ENCODE assay signal across 16 cellular contexts in the genomic region with DNA sequence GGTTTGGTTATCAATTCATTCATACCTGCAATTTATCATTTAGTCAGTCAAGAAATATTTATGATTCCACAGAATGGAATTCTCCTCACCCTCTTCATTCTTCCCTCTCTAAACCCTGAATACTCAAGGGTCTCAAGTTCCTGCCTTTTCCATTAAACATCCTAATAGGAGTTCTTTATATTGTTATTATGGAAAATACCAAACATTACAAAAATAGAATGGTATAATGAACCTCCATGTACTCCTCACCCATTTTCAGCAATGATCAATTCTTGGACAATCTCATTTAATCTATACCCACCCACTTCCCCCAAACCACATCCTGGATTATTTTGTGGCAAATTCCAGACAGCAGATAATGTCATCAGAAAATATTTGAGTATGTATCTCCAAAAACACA.
DNase-seq lines count a peak whose midpoint lies in the region; ATAC-seq and TF ChIP-seq lines count a peak whose summit lies in the region.
"Had no signal": no experiment of that assay in that cellular context is flagged by ENCODE, and none has a peak within 500 bp of the region (broad histone marks: within the 10 kb centered on the region; RNA-seq: fewer than 3 reads in every experiment).

No MANE protein-coding gene starts in this region.

- TF ChIP-seq CTCF in endodermal cell (conservative IDR thresholded peaks at IDR 0.05): no peak

- H3K9ac ChIP-seq in endodermal cell (ENCODE audit: extremely low read depth, low read length, poor library complexity, severe bottlenecking): no peak overlapping the region
- H3K9ac ChIP-seq: BLaER1 had no signal

- H3K9me3 ChIP-seq in SJCRH30 (replicated peaks) (peaks cover 6% of the 10 kb centered on the region), endodermal cell (ENCODE audit: control insufficient read depth, low read length) (peaks cover 9% of the 10 kb centered on the region)

- H3K27me3 ChIP-seq in SJCRH30 (no peaks in the 10 kb centered on the region), endodermal cell (ENCODE audit: control insufficient read depth, insufficient read depth, low read length, poor library complexity, severe bottlenecking) (no peaks in the 10 kb centered on the region)
- H3K27me3 ChIP-seq: BLaER1, MG63 had no signal

- H3K9me3 Mint-ChIP-seq in stimulated activated naive B cell treated with anti-CD40 and anti-IgM and Interleukin-4, amounts not matched to agents 10 μg/mL and 1 μg/mL and 100 μg/mL, for 72 hours: peaks cover 3 to 6% of the 10 kb centered on the region in 2 donors
- H3K9me3 Mint-ChIP-seq in endodermal cell: peaks cover 4% of the 10 kb centered on the region

- H3K4me1 ChIP-seq in SJCRH30 (peaks cover 17% of the 10 kb centered on the region), endodermal cell (ENCODE audit: control insufficient read depth, insufficient read depth, low read length) (no peaks in the 10 kb centered on the region)
- H3K4me1 ChIP-seq: BLaER1 had no signal

- no peak for ATAC-seq in stimulated activated naive B cell treated with anti-CD40 and anti-IgM and Interleukin-4, amounts not matched to agents 10 μg/mL and 1 μg/mL and 100 μg/mL, for 72 hours (replicated peaks)

- DNase-seq in HS-5 (ENCODE audit: low read depth) (peak; percentile 69), SJCRH30 (peak in 1 of 2 experiments; percentile 39), iris pigment epithelial cell (ENCODE audit: low read depth) (peak; percentile 50), amygdala (lab: John Stamatoyannopoulos, UW) (no peak), iPS-NIHi11 (ENCODE audit: low spot score) (no peak), endodermal cell (no peak)
- no peak for DNase-seq in stimulated activated naive B cell treated with anti-CD40 and anti-IgM and Interleukin-4, amounts not matched to agents 10 μg/mL and 1 μg/mL and 100 μg/mL, for 72 hours
- DNase-seq: CD8-positive, alpha-beta memory T cell; DND-41; H7; KBM-7; MG63; NCI-H1105; NCI-H1694 treated with DMSO at 0.1 percent for 48 hours; Right ventricle myocardium superior had no signal

- peaks cover 7 to 9% of the 10 kb centered on the region in 2 donors for H3K27me3 Mint-ChIP-seq in stimulated activated naive B cell treated with anti-CD40 and anti-IgM and Interleukin-4, amounts not matched to agents 10 μg/mL and 1 μg/mL and 100 μg/mL, for 72 hours
- no peaks in the 10 kb centered on the region for H3K27me3 Mint-ChIP-seq in endodermal cell (ENCODE audit: insufficient read depth)

- no peaks in the 10 kb centered on the region for H3K36me3 Mint-ChIP-seq in stimulated activated naive B cell treated with anti-CD40 and anti-IgM and Interleukin-4, amounts not matched to agents 10 μg/mL and 1 μg/mL and 100 μg/mL, for 72 hours
- peaks cover 17% of the 10 kb centered on the region for H3K36me3 Mint-ChIP-seq in endodermal cell (ENCODE audit: low read depth)
- H3K36me3 Mint-ChIP-seq: CD8-positive, alpha-beta memory T cell had no signal

- H3K4me3 Mint-ChIP-seq in stimulated activated naive B cell treated with anti-CD40 and anti-IgM and Interleukin-4, amounts not matched to agents 10 μg/mL and 1 μg/mL and 100 μg/mL, for 72 hours: no peak overlapping the region
- no peak overlapping the region for H3K4me3 Mint-ChIP-seq in endodermal cell
- H3K4me3 Mint-ChIP-seq: CD8-positive, alpha-beta memory T cell had no signal

- peak overlapping the region; percentile 62 for H3K27ac ChIP-seq in SJCRH30
- no peak overlapping the region for H3K27ac ChIP-seq in endodermal cell (ENCODE audit: low read depth, low read length)
- H3K27ac ChIP-seq: BLaER1 had no signal

- H3K4me3 ChIP-seq in SJCRH30: no peak overlapping the region
- no peak overlapping the region for H3K4me3 ChIP-seq in endodermal cell (ENCODE audit: low read length)
- H3K4me3 ChIP-seq: BLaER1, MG63 had no signal

- H3K36me3 ChIP-seq in SJCRH30 (no peaks in the 10 kb centered on the region; the same call in 1 of the 2 replicates), endodermal cell (ENCODE audit: control insufficient read depth, insufficient read depth, low read length) (no peaks in the 10 kb centered on the region)
- H3K36me3 ChIP-seq: BLaER1, MG63 had no signal

- no peaks in the 10 kb centered on the region for H3K4me1 Mint-ChIP-seq in stimulated activated naive B cell treated with anti-CD40 and anti-IgM and Interleukin-4, amounts not matched to agents 10 μg/mL and 1 μg/mL and 100 μg/mL, for 72 hours
- no peaks in the 10 kb centered on the region for H3K4me1 Mint-ChIP-seq in endodermal cell

- no peak overlapping the region for H3K27ac Mint-ChIP-seq in stimulated activated naive B cell treated with anti-CD40 and anti-IgM and Interleukin-4, amounts not matched to agents 10 μg/mL and 1 μg/mL and 100 μg/mL, for 72 hours
- no peak overlapping the region for H3K27ac Mint-ChIP-seq in endodermal cell
- H3K27ac Mint-ChIP-seq: CD8-positive, alpha-beta memory T cell had no signal

Comparison
In these comparisons a context has a peak if more than half of its experiments do, and no peak if none do; other contexts are left out.
1. DNase-seq: peak in HS-5 (single experiment) and iris pigment epithelial cell (single experiment); none in amygdala (0 of 56), stimulated activated naive B cell treated with anti-CD40 and anti-IgM and Interleukin-4, amounts not matched to agents 10 μg/mL and 1 μg/mL and 100 μg/mL, for 72 hours (single experiment), iPS-NIHi11 (single experiment) and endodermal cell (single experiment).